ENCODE assay signal across 20 cellular contexts in the genomic region with DNA sequence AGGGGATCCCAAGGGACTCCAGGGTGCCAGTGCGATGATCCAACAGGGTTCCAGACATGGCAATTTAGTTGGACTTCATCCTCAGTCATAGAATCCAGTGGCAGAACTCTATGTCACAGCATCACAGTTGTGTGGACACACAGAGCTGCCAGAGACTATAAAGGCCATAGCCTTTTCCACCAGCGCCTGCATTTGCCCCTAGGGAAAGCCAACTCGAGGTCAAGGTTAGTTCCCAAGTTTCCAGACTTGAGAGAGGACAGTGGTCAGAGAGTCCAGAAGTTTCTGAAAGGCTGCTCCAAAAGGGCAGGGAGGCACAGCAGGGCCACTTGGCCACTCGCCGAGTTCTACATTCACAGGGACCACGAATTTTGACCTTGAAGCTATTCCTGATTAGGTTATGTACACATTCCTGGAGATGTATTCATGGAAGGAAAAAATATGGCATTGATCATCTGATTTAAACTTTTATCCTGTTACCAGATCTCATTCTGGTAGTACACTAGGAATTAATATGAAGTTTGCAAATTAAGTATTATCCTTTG.
A peak's percentile ranks its signal among the peaks of the same experiment; 100 is the strongest.
DNase-seq lines count a peak whose midpoint lies in the region; ATAC-seq, FAIRE-seq and TF ChIP-seq lines count a peak whose summit lies in the region.
"Had no signal": no experiment of that assay in that cellular context is flagged by ENCODE, and none has a peak within 500 bp of the region (broad histone marks: within the 10 kb centered on the region; RNA-seq: fewer than 3 reads in every experiment).

No MANE protein-coding gene starts in this region.

- DNase-seq in HepG2 (ENCODE audit: low spot score) (no peak), left lobe of liver (ENCODE audit: low spot score) (no peak), sciatic nerve (ENCODE audit: low spot score) (no peak), frontal cortex (ENCODE audit: low spot score in 2 of 2) (no peak), tibial nerve (ENCODE audit: low spot score in 2 of 2) (no peak), A172 (ENCODE audit: low spot score) (no peak)
- DNase-seq: 8988T; C1 segment of cervical spinal cord; Calu3; CD4-positive, alpha-beta memory T cell; COR-L47; DMS53; DMS79 treated with DMSO at 0.1 percent for 48 hours; GF-D8; H9 had no signal

- WGBS in liver: 73% methylated on average over 6 of the region's 6 CpGs
- 21% methylated on average over 6 of the region's 6 CpGs for whole genome bisulfite sequencing in HepG2 (ENCODE audit: low lambda C conversion rate)
- WGBS in tibial nerve, 2 donors: 61 to 63% methylated on average over 6 of the region's 6 CpGs

- H3K27me3 ChIP-seq in liver (ENCODE audit: control insufficient read depth in 4 of 4, insufficient read depth in 4 of 4, low read length in 3 of 4) (no peaks in the 10 kb centered on the region), HepG2 (ENCODE audit: control insufficient read depth in 1 of 2, insufficient read depth in 2 of 2, low read length in 2 of 2) (0 out of 5 replicates have a peak, but pooled peaks cover 0 to 1% of the 10 kb centered on the region in 2 experiments), tibial nerve (no peaks in the 10 kb centered on the region)

- CTCF ChIA-PET in HepG2 (lab: Yijun Ruan, JAX; ENCODE audit: low intra/inter-chr PET ratio, low total read pairs): no interaction called here

- TF ChIP-seq RAD21 in liver (IDR thresholded peaks at IDR 0.05) (no peak), HepG2 (CRISPR knock-in tag; IDR thresholded peaks at IDR 0.05) (no peak)

- H3K79me2 ChIP-seq in HepG2 (ENCODE audit: insufficient read depth, low read length): no peaks in the 10 kb centered on the region

- POLR2A ChIA-PET in HepG2 (lab: Yijun Ruan, JAX): no interaction called here

- H3K4me3 ChIP-seq in liver (ENCODE audit: low read depth in 1 of 3, low read length in 3 of 3) (no peak overlapping the region), HepG2 (replicated peaks in 1 of 3; ENCODE audit: insufficient read depth in 1 of 3, low read depth in 2 of 3, low read length in 3 of 3) (no peak overlapping the region), tibial nerve (no peak overlapping the region)
- H3K4me3 ChIP-seq: GM23338 had no signal

- TF ChIP-seq EP300 in HepG2 (IDR thresholded peaks at IDR 0.05; ENCODE audit: low read depth in 2 of 2, low read length in 2 of 2) (no peak), HepG2 (CRISPR knock-in tag; IDR thresholded peaks at IDR 0.05; ENCODE audit: borderline replicate concordance) (no peak), tibial nerve (IDR thresholded peaks at IDR 0.05) (no peak)

- H3K27ac ChIP-seq in liver (ENCODE audit: low read depth in 1 of 2, low read length in 2 of 2) (no peak overlapping the region), HepG2 (ENCODE audit: extremely low read length, insufficient read depth, low read length) (no peak overlapping the region), tibial nerve (no peak overlapping the region)

- H3K9me3 ChIP-seq in liver (ENCODE audit: control insufficient read depth in 4 of 4, low read length in 3 of 4): no peaks in the 10 kb centered on the region
- no peaks in the 10 kb centered on the region for H3K9me3 ChIP-seq in HepG2 (ENCODE audit: low read length)
- H3K9me3 ChIP-seq in tibial nerve: no peaks in the 10 kb centered on the region

- no peak for TF ChIP-seq POLR2A in HepG2 (IDR thresholded peaks at IDR 0.05; ENCODE audit: insufficient read depth in 1 of 2, low read depth in 2 of 2, low read length in 2 of 2)
- TF ChIP-seq POLR2A in tibial nerve (IDR thresholded peaks at IDR 0.05): no peak

- no peaks in the 10 kb centered on the region for H4K20me1 ChIP-seq in HepG2 (ENCODE audit: insufficient read depth, low read length)

- ATAC-seq in HepG2 (no peak), left lobe of liver (peak; percentile 39), sciatic nerve (peak; percentile 13)
- ATAC-seq: GM23338, HCT116 had no signal

- in situ Hi-C loops in HepG2 (cut with HindIII; ENCODE audit: extremely low pct_ligation_motif_present, low pct_unique_long_range_greater_than_20kb): no loop called here

- H3K4me2 ChIP-seq in HepG2 (ENCODE audit: low read depth, low read length): no peak overlapping the region
- H3K4me2 ChIP-seq: GM23338 had no signal

- H2AFZ ChIP-seq in HepG2 (ENCODE audit: low read length): no peak overlapping the region
- H2AFZ ChIP-seq: GM23338 had no signal

- no peak overlapping the region for H3K9ac ChIP-seq in liver (ENCODE audit: low read depth in 1 of 2, low read length in 2 of 2)
- no peak overlapping the region for H3K9ac ChIP-seq in HepG2 (ENCODE audit: insufficient read depth, low read depth, low read length)

- H3K4me1 ChIP-seq in liver (ENCODE audit: control insufficient read depth in 4 of 4, insufficient read depth in 4 of 4, low read length in 3 of 4): no peaks in the 10 kb centered on the region
- H3K4me1 ChIP-seq in HepG2 (ENCODE audit: insufficient read depth, low read length): no peaks in the 10 kb centered on the region
- H3K4me1 ChIP-seq in tibial nerve: no peaks in the 10 kb centered on the region

- H3K36me3 ChIP-seq in liver (ENCODE audit: control insufficient read depth in 4 of 4, insufficient read depth in 3 of 4, low read depth in 1 of 4, low read length in 3 of 4) (no peaks in the 10 kb centered on the region), HepG2 (replicated peaks in 1 of 2; ENCODE audit: control insufficient read depth in 1 of 2, insufficient read depth in 2 of 2, low read length in 2 of 2) (no peaks in the 10 kb centered on the region), tibial nerve (no peaks in the 10 kb centered on the region)

- intact Hi-C loops in HepG2 (cut with micrococcal nuclease; ENCODE audit: unreplicated experiment): no loop called here
- intact Hi-C loops in sciatic nerve (cut with DNase I): no loop called here

- TF ChIP-seq CTCF in liver (IDR thresholded peaks at IDR 0.05; ENCODE audit: low read depth, low read length, missing input control) (no peak), HepG2 (CRISPR knock-in tag; IDR thresholded peaks at IDR 0.05) (no peak), tibial nerve (IDR thresholded peaks at IDR 0.05) (no peak)

- no peak for FAIRE-seq in HepG2 (lab: Jason Lieb, UNC)
- no peak for FAIRE-seq in frontal cortex (lab: Jason Lieb, UNC)
- FAIRE-seq: GM12891, GM18507 had no signal

- BruUV-seq in HepG2 (replicated peaks; lab: Mats Ljungman, UMichigan): no TSS peak

TF ChIP-seq in liver, 16 proteins besides CTCF, POLR2A, EP300 and RAD21:
- TF ChIP-seq, protein P1, sequence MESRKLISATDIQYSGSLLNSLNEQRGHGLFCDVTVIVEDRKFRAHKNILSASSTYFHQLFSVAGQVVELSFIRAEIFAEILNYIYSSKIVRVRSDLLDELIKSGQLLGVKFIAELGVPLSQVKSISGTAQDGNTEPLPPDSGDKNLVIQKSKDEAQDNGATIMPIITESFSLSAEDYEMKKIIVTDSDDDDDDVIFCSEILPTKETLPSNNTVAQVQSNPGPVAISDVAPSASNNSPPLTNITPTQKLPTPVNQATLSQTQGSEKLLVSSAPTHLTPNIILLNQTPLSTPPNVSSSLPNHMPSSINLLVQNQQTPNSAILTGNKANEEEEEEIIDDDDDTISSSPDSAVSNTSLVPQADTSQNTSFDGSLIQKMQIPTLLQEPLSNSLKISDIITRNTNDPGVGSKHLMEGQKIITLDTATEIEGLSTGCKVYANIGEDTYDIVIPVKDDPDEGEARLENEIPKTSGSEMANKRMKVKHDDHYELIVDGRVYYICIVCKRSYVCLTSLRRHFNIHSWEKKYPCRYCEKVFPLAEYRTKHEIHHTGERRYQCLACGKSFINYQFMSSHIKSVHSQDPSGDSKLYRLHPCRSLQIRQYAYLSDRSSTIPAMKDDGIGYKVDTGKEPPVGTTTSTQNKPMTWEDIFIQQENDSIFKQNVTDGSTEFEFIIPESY (IDR thresholded peaks at IDR 0.05): no peak
- TF ChIP-seq RXRA (IDR thresholded peaks at IDR 0.05) (no peak), JUND (IDR thresholded peaks at IDR 0.05) (no peak), NR2F2 (IDR thresholded peaks at IDR 0.05) (peak; percentile 41)

TF ChIP-seq in HepG2, 621 proteins besides CTCF, POLR2A, EP300 and RAD21 (continues in another document):
- TF ChIP-seq ZFY (CRISPR knock-in tag; IDR thresholded peaks at IDR 0.05) (no peak), ZFP37 (CRISPR knock-in tag; IDR thresholded peaks at IDR 0.05; ENCODE audit: borderline replicate concordance) (no peak), ZNF207 (IDR thresholded peaks at IDR 0.05; ENCODE audit: borderline replicate concordance) (no peak), NBN (conservative IDR thresholded peaks at IDR 0.05) (no peak), ZFP1 (CRISPR knock-in tag; IDR thresholded peaks at IDR 0.05) (no peak), RBM22 (optimal IDR thresholded peaks at IDR 0.05; ENCODE audit: low read length) (no peak), SOX5 (CRISPR knock-in tag; IDR thresholded peaks at IDR 0.05; ENCODE audit: borderline replicate concordance) (no peak), MEF2D (CRISPR knock-in tag; IDR thresholded peaks at IDR 0.05) (no peak), BRD4 (CRISPR knock-in tag; IDR thresholded peaks at IDR 0.05) (no peak)
- TF ChIP-seq, protein P2, sequence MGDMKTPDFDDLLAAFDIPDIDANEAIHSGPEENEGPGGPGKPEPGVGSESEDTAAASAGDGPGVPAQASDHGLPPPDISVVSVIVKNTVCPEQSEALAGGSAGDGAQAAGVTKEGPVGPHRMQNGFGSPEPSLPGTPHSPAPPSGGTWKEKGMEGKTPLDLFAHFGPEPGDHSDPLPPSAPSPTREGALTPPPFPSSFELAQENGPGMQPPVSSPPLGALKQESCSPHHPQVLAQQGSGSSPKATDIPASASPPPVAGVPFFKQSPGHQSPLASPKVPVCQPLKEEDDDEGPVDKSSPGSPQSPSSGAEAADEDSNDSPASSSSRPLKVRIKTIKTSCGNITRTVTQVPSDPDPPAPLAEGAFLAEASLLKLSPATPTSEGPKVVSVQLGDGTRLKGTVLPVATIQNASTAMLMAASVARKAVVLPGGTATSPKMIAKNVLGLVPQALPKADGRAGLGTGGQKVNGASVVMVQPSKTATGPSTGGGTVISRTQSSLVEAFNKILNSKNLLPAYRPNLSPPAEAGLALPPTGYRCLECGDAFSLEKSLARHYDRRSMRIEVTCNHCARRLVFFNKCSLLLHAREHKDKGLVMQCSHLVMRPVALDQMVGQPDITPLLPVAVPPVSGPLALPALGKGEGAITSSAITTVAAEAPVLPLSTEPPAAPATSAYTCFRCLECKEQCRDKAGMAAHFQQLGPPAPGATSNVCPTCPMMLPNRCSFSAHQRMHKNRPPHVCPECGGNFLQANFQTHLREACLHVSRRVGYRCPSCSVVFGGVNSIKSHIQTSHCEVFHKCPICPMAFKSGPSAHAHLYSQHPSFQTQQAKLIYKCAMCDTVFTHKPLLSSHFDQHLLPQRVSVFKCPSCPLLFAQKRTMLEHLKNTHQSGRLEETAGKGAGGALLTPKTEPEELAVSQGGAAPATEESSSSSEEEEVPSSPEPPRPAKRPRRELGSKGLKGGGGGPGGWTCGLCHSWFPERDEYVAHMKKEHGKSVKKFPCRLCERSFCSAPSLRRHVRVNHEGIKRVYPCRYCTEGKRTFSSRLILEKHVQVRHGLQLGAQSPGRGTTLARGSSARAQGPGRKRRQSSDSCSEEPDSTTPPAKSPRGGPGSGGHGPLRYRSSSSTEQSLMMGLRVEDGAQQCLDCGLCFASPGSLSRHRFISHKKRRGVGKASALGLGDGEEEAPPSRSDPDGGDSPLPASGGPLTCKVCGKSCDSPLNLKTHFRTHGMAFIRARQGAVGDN (CRISPR knock-in tag; IDR thresholded peaks at IDR 0.05): no peak
